6 cellular contexts compared by ENCODE assay signal in the genomic region with DNA sequence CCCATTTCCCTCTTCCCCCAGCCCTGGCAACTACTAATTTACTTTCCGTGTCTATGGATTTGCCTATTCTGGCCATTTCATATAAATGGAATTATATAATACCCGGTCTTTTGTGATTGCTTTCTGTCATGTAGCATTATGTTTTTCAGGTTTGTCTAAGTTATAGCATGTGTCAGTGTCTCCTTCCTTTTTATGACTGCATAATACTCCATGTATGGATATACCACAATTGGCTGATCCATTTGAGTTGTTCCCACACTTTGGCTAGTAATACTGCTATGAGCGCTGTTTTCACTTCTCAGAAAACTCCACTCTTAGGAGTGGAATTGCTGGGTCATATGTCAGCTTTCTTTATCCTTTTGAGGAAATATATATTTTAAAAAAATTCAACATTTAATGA.
TF ChIP-seq lines count a peak whose summit lies in the region.

No MANE protein-coding gene starts in this region.

TF ChIP-seq in SK-N-SH treated with all-trans-retinoic acid at 6 μM for 48 hours, 23 proteins besides CTCF, POLR2A, EP300 and RAD21:
- TF ChIP-seq ZNF8 (CRISPR knock-in tag; IDR thresholded peaks at IDR 0.05) (peak; percentile 99), ZC3H10 (CRISPR knock-in tag; IDR thresholded peaks at IDR 0.05) (no peak)
TF ChIP-seq in SK-N-SH treated with all-trans-retinoic acid at 6 μM for 48 hours: peak in this region for 1.

TF ChIP-seq in SK-N-SH, 30 proteins besides CTCF, POLR2A, EP300 and RAD21 (continues in another document):
- TF ChIP-seq RXRA (IDR thresholded peaks at IDR 0.05; ENCODE audit: borderline replicate concordance, low read depth), result no peak
- TF ChIP-seq TAF1 (IDR thresholded peaks at IDR 0.05; ENCODE audit: borderline replicate concordance, low read depth, low read length), result no peak
- no peak for TF ChIP-seq FOXJ3 (CRISPR knock-in tag; IDR thresholded peaks at IDR 0.05)
- no peak for TF ChIP-seq FOXM1 (IDR thresholded peaks at IDR 0.05; ENCODE audit: low read depth)
- TF ChIP-seq RCOR1 (IDR thresholded peaks at IDR 0.05; ENCODE audit: low read length), result no peak
- TF ChIP-seq, protein P1, sequence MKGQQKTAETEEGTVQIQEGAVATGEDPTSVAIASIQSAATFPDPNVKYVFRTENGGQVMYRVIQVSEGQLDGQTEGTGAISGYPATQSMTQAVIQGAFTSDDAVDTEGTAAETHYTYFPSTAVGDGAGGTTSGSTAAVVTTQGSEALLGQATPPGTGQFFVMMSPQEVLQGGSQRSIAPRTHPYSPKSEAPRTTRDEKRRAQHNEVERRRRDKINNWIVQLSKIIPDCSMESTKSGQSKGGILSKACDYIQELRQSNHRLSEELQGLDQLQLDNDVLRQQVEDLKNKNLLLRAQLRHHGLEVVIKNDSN (IDR thresholded peaks at IDR 0.05; ENCODE audit: borderline replicate concordance, low read depth), result no peak
- no peak for TF ChIP-seq RFX5 (IDR thresholded peaks at IDR 0.05; ENCODE audit: low read length)
- TF ChIP-seq, protein P2, sequence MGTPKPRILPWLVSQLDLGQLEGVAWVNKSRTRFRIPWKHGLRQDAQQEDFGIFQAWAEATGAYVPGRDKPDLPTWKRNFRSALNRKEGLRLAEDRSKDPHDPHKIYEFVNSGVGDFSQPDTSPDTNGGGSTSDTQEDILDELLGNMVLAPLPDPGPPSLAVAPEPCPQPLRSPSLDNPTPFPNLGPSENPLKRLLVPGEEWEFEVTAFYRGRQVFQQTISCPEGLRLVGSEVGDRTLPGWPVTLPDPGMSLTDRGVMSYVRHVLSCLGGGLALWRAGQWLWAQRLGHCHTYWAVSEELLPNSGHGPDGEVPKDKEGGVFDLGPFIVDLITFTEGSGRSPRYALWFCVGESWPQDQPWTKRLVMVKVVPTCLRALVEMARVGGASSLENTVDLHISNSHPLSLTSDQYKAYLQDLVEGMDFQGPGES (IDR thresholded peaks at IDR 0.05; ENCODE audit: low read depth, low read length), result no peak
- TF ChIP-seq TEAD4 (IDR thresholded peaks at IDR 0.05; ENCODE audit: borderline replicate concordance, insufficient read depth), result no peak
- TF ChIP-seq NFIC (IDR thresholded peaks at IDR 0.05; ENCODE audit: borderline replicate concordance), result no peak
- no peak for TF ChIP-seq FOSL2 (IDR thresholded peaks at IDR 0.05; ENCODE audit: borderline replicate concordance, low read depth)
- no peak for TF ChIP-seq JUND (IDR thresholded peaks at IDR 0.05)
- TF ChIP-seq SIN3A (IDR thresholded peaks at IDR 0.05; ENCODE audit: borderline replicate concordance, low read depth, low read length), result no peak
- TF ChIP-seq GABPA (IDR thresholded peaks at IDR 0.05; ENCODE audit: low read depth), result no peak

TF ChIP-seq in HEK293, 187 proteins besides CTCF, POLR2A, EP300 and RAD21:
- TF ChIP-seq SCRT2 (tag by site-specific recombination; IDR thresholded peaks at IDR 0.05), result no peak
- no peak for TF ChIP-seq ZFP37 (tag by site-specific recombination; IDR thresholded peaks at IDR 0.05)
- TF ChIP-seq ZNF146 (tag by site-specific recombination; IDR thresholded peaks at IDR 0.05), result peak; percentile 97
- peak; percentile 10; the same call in 1 of the 2 replicates for TF ChIP-seq ZNF140 (tag by site-specific recombination; IDR thresholded peaks at IDR 0.05)

TF ChIP-seq in H1, 55 proteins besides CTCF, POLR2A, EP300 and RAD21:
- TF ChIP-seq KDM1A (IDR thresholded peaks at IDR 0.05; ENCODE audit: borderline replicate concordance, low read length) (peak; percentile 67), TCF12 (IDR thresholded peaks at IDR 0.05; ENCODE audit: low read depth, low read length) (no peak)
TF ChIP-seq in H1: peak in this region for 1.

TF ChIP-seq in neural cell, 6 proteins besides CTCF, POLR2A, EP300 and RAD21:
- TF ChIP-seq SMC3 (conservative IDR thresholded peaks at IDR 0.05; ENCODE audit: poor library complexity) (no peak), TAF1 (IDR thresholded peaks at IDR 0.05; ENCODE audit: low read depth) (no peak), MXI1 (conservative IDR thresholded peaks at IDR 0.05; ENCODE audit: poor library complexity, severe bottlenecking) (no peak), POLR2AphosphoS5 (IDR thresholded peaks at IDR 0.05) (no peak), EZH2 (IDR thresholded peaks at IDR 0.05; ENCODE audit: borderline replicate concordance, insufficient read depth, low read length, poor library complexity, severe bottlenecking) (no peak)
- TF ChIP-seq, protein P3, sequence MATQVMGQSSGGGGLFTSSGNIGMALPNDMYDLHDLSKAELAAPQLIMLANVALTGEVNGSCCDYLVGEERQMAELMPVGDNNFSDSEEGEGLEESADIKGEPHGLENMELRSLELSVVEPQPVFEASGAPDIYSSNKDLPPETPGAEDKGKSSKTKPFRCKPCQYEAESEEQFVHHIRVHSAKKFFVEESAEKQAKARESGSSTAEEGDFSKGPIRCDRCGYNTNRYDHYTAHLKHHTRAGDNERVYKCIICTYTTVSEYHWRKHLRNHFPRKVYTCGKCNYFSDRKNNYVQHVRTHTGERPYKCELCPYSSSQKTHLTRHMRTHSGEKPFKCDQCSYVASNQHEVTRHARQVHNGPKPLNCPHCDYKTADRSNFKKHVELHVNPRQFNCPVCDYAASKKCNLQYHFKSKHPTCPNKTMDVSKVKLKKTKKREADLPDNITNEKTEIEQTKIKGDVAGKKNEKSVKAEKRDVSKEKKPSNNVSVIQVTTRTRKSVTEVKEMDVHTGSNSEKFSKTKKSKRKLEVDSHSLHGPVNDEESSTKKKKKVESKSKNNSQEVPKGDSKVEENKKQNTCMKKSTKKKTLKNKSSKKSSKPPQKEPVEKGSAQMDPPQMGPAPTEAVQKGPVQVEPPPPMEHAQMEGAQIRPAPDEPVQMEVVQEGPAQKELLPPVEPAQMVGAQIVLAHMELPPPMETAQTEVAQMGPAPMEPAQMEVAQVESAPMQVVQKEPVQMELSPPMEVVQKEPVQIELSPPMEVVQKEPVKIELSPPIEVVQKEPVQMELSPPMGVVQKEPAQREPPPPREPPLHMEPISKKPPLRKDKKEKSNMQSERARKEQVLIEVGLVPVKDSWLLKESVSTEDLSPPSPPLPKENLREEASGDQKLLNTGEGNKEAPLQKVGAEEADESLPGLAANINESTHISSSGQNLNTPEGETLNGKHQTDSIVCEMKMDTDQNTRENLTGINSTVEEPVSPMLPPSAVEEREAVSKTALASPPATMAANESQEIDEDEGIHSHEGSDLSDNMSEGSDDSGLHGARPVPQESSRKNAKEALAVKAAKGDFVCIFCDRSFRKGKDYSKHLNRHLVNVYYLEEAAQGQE (IDR thresholded peaks at IDR 0.05; ENCODE audit: borderline replicate concordance), result no peak

TF ChIP-seq in WTC11, 78 proteins besides CTCF, POLR2A, EP300 and RAD21:
- TF ChIP-seq, protein P4, sequence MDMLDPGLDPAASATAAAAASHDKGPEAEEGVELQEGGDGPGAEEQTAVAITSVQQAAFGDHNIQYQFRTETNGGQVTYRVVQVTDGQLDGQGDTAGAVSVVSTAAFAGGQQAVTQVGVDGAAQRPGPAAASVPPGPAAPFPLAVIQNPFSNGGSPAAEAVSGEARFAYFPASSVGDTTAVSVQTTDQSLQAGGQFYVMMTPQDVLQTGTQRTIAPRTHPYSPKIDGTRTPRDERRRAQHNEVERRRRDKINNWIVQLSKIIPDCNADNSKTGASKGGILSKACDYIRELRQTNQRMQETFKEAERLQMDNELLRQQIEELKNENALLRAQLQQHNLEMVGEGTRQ (CRISPR knock-in tag; IDR thresholded peaks at IDR 0.05), result no peak
- TF ChIP-seq PRRX2 (CRISPR knock-in tag; IDR thresholded peaks at IDR 0.05), result no peak
- TF ChIP-seq ATF1 (CRISPR knock-in tag; IDR thresholded peaks at IDR 0.05), result no peak
- TF ChIP-seq, protein P5, sequence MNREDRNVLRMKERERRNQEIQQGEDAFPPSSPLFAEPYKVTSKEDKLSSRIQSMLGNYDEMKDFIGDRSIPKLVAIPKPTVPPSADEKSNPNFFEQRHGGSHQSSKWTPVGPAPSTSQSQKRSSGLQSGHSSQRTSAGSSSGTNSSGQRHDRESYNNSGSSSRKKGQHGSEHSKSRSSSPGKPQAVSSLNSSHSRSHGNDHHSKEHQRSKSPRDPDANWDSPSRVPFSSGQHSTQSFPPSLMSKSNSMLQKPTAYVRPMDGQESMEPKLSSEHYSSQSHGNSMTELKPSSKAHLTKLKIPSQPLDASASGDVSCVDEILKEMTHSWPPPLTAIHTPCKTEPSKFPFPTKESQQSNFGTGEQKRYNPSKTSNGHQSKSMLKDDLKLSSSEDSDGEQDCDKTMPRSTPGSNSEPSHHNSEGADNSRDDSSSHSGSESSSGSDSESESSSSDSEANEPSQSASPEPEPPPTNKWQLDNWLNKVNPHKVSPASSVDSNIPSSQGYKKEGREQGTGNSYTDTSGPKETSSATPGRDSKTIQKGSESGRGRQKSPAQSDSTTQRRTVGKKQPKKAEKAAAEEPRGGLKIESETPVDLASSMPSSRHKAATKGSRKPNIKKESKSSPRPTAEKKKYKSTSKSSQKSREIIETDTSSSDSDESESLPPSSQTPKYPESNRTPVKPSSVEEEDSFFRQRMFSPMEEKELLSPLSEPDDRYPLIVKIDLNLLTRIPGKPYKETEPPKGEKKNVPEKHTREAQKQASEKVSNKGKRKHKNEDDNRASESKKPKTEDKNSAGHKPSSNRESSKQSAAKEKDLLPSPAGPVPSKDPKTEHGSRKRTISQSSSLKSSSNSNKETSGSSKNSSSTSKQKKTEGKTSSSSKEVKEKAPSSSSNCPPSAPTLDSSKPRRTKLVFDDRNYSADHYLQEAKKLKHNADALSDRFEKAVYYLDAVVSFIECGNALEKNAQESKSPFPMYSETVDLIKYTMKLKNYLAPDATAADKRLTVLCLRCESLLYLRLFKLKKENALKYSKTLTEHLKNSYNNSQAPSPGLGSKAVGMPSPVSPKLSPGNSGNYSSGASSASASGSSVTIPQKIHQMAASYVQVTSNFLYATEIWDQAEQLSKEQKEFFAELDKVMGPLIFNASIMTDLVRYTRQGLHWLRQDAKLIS (CRISPR knock-in tag; IDR thresholded peaks at IDR 0.05; ENCODE audit: borderline replicate concordance), result no peak
- TF ChIP-seq ETV6 (CRISPR knock-in tag; IDR thresholded peaks at IDR 0.05), result no peak
- no peak for TF ChIP-seq GTF2I (CRISPR knock-in tag; conservative IDR thresholded peaks at IDR 0.05)
- no peak for TF ChIP-seq CREM (CRISPR knock-in tag; IDR thresholded peaks at IDR 0.05)
- TF ChIP-seq HMGA2 (CRISPR knock-in tag; IDR thresholded peaks at IDR 0.05), result no peak
- TF ChIP-seq, protein P1 (CRISPR knock-in tag; IDR thresholded peaks at IDR 0.05), result no peak
- no peak for TF ChIP-seq OVOL2 (CRISPR knock-in tag; IDR thresholded peaks at IDR 0.05; ENCODE audit: borderline replicate concordance)
- TF ChIP-seq, protein P6, sequence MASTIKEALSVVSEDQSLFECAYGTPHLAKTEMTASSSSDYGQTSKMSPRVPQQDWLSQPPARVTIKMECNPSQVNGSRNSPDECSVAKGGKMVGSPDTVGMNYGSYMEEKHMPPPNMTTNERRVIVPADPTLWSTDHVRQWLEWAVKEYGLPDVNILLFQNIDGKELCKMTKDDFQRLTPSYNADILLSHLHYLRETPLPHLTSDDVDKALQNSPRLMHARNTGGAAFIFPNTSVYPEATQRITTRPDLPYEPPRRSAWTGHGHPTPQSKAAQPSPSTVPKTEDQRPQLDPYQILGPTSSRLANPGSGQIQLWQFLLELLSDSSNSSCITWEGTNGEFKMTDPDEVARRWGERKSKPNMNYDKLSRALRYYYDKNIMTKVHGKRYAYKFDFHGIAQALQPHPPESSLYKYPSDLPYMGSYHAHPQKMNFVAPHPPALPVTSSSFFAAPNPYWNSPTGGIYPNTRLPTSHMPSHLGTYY (CRISPR knock-in tag; IDR thresholded peaks at IDR 0.05), result no peak
- TF ChIP-seq, protein P7, sequence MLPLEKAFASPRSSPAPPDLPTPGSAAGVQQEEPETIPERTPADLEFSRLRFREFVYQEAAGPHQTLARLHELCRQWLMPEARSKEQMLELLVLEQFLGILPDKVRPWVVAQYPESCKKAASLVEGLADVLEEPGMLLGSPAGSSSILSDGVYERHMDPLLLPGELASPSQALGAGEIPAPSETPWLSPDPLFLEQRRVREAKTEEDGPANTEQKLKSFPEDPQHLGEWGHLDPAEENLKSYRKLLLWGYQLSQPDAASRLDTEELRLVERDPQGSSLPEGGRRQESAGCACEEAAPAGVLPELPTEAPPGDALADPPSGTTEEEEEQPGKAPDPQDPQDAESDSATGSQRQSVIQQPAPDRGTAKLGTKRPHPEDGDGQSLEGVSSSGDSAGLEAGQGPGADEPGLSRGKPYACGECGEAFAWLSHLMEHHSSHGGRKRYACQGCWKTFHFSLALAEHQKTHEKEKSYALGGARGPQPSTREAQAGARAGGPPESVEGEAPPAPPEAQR (CRISPR knock-in tag; IDR thresholded peaks at IDR 0.05), result no peak
- TF ChIP-seq, protein P8, sequence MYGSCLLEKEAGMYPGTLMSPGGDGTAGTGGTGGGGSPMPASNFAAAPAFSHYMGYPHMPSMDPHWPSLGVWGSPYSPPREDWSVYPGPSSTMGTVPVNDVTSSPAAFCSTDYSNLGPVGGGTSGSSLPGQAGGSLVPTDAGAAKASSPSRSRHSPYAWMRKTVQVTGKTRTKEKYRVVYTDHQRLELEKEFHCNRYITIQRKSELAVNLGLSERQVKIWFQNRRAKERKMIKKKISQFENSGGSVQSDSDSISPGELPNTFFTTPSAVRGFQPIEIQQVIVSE (CRISPR knock-in tag; IDR thresholded peaks at IDR 0.05; ENCODE audit: borderline replicate concordance), result no peak
- no peak for TF ChIP-seq TCF7 (CRISPR knock-in tag; IDR thresholded peaks at IDR 0.05; ENCODE audit: low read depth)
- no peak for TF ChIP-seq SP1 (CRISPR knock-in tag; conservative IDR thresholded peaks at IDR 0.05)
- TF ChIP-seq FOXJ3 (CRISPR knock-in tag; IDR thresholded peaks at IDR 0.05; ENCODE audit: borderline replicate concordance), result no peak
- TF ChIP-seq ZNF219 (CRISPR knock-in tag; IDR thresholded peaks at IDR 0.05; ENCODE audit: borderline replicate concordance), result no peak
